ENCODE assay signal across 8 cellular contexts in genomic region chr18:48409591-48410094, GRCh38. TPM values are rescaled to one million over a fixed set of nuclear protein-coding genes. Genes with fewer than 3 reads are reported as not detected.
DNase-seq lines count a peak whose midpoint lies in the region; ATAC-seq, FAIRE-seq and TF ChIP-seq lines count a peak whose summit lies in the region.

No MANE protein-coding gene starts in this region.

- POLR2A ChIA-PET in HepG2 (lab: Yijun Ruan, JAX), result no interaction called here

- no peak for TF ChIP-seq RAD21 in HepG2 (CRISPR knock-in tag; IDR thresholded peaks at IDR 0.05)

- H3K9ac ChIP-seq in NT2/D1 (ENCODE audit: insufficient read length, low read depth) (peak overlapping the region; percentile 74), HepG2 (ENCODE audit: insufficient read depth, low read depth, low read length) (no peak overlapping the region)

- ATAC-seq in GM21619 (IDR thresholded peaks at IDR 0.05; ENCODE audit: unreplicated experiment) (peak; percentile 18), HepG2 (peak; percentile 18), GM18505 (IDR thresholded peaks at IDR 0.05; ENCODE audit: unreplicated experiment) (no peak)
- ATAC-seq in stimulated activated naive CD8-positive, alpha-beta T cell treated with anti-CD3 and anti-CD28 coated beads, Interleukin-15, Interleukin-2, amounts not matched to agents 100 U/mL and 50 U/mL, for 24 hours, result peak; percentile 1

- BruUV-seq in HepG2 (replicated peaks; lab: Mats Ljungman, UMichigan), result no TSS peak

- H2AFZ ChIP-seq in HepG2 (ENCODE audit: low read length), result no peak overlapping the region

- no peak for FAIRE-seq in HepG2 (lab: Jason Lieb, UNC)

- in situ Hi-C loops in HepG2 (cut with HindIII; ENCODE audit: extremely low pct_ligation_motif_present, low pct_unique_long_range_greater_than_20kb), result no loop called here

- TF ChIP-seq EP300 in HepG2 (IDR thresholded peaks at IDR 0.05; ENCODE audit: low read depth in 2 of 2, low read length in 2 of 2) (no peak), HepG2 (CRISPR knock-in tag; IDR thresholded peaks at IDR 0.05; ENCODE audit: borderline replicate concordance) (no peak)

- no peaks in the 10 kb centered on the region for H3K79me2 ChIP-seq in HepG2 (ENCODE audit: insufficient read depth, low read length)

- H3K9me3 ChIP-seq in NT2/D1 (ENCODE audit: insufficient read depth, low read length) (no peaks in the 10 kb centered on the region), HepG2 (ENCODE audit: low read length) (no peaks in the 10 kb centered on the region)

- intact Hi-C loops in HepG2 (cut with micrococcal nuclease; ENCODE audit: unreplicated experiment) (loop anchor here (2.0 kb wide), 1 partner anchor 55 kb away; no protein-coding TSS in a partner anchor), posterior vena cava (cut with DNase I) (loop anchor here in 1 of 2 donors (2.0 kb wide), 1 partner anchor 59 kb away; no protein-coding TSS in a partner anchor)

- H3K27me3 ChIP-seq in NT2/D1 (ENCODE audit: insufficient read depth, insufficient read length) (peaks cover 52% of the 10 kb centered on the region), HepG2 (ENCODE audit: control insufficient read depth in 1 of 2, insufficient read depth in 2 of 2, low read length in 2 of 2) (peaks cover 16 to 60% of the 10 kb centered on the region in 2 experiments)

- H3K27ac ChIP-seq in HepG2 (ENCODE audit: extremely low read length, insufficient read depth, low read length), result no peak overlapping the region

- no peaks in the 10 kb centered on the region; the same call in 1 of the 2 replicates for H4K20me1 ChIP-seq in HepG2 (ENCODE audit: insufficient read depth, low read length)

- no peaks in the 10 kb centered on the region for H3K36me3 ChIP-seq in NT2/D1 (ENCODE audit: insufficient read depth, insufficient read length, low read length)
- H3K36me3 ChIP-seq in HepG2 (replicated peaks in 1 of 2; ENCODE audit: control insufficient read depth in 1 of 2, insufficient read depth in 2 of 2, low read length in 2 of 2), result no peaks in the 10 kb centered on the region

- CTCF ChIA-PET in HepG2 (lab: Yijun Ruan, JAX; ENCODE audit: low intra/inter-chr PET ratio, low total read pairs), result no interaction called here

- peak in 8 of 14 donors; percentile 25 to 69 (median 52) for DNase-seq in C1 segment of cervical spinal cord (lab: John Stamatoyannopoulos, UW)
- no peak for DNase-seq in NT2/D1 (ENCODE audit: low read depth, low spot score)
- peak in 1 of 2 donors; percentile 8 for DNase-seq in cardiac fibroblast (ENCODE audit: low read depth in 2 of 2)
- DNase-seq in HepG2 (ENCODE audit: low spot score), result no peak
- peak; percentile 16 for DNase-seq in stimulated activated naive CD8-positive, alpha-beta T cell treated with anti-CD3 and anti-CD28 coated beads, Interleukin-15, Interleukin-2, amounts not matched to agents 100 U/mL and 50 U/mL, for 24 hours
- DNase-seq in posterior vena cava (ENCODE audit: low spot score), result no peak

- TF ChIP-seq POLR2A in HepG2 (IDR thresholded peaks at IDR 0.05; ENCODE audit: insufficient read depth in 1 of 2, low read depth in 2 of 2, low read length in 2 of 2) (no peak), GM18505 (IDR thresholded peaks at IDR 0.05; ENCODE audit: borderline replicate concordance, extremely low read depth, insufficient read depth, insufficient read length) (no peak)

- 0% methylated on average over 29 of the region's 55 CpGs for WGBS in HepG2 (ENCODE audit: low lambda C conversion rate)

- H3K4me2 ChIP-seq in HepG2 (ENCODE audit: low read depth, low read length), result peak overlapping the region; percentile 74

- H3K4me1 ChIP-seq in NT2/D1 (ENCODE audit: insufficient read depth, insufficient read length) (peaks cover 9% of the 10 kb centered on the region), HepG2 (ENCODE audit: insufficient read depth, low read length) (peaks cover 6% of the 10 kb centered on the region; the same call in 1 of the 2 replicates)

- TF ChIP-seq CTCF in cardiac fibroblast (IDR thresholded peaks at IDR 0.05; ENCODE audit: low read depth, low read length) (no peak), HepG2 (CRISPR knock-in tag; IDR thresholded peaks at IDR 0.05) (no peak)

- H3K4me3 ChIP-seq in NT2/D1 (ENCODE audit: insufficient read length, low read depth), result peak overlapping the region; percentile 57
- peak overlapping the region; percentile 69 to 70 for H3K4me3 ChIP-seq in cardiac fibroblast (replicated peaks in 1 of 2; ENCODE audit: low read depth in 2 of 2, low read length in 2 of 2)
- peak overlapping the region; percentile 54 to 74 (median 66) for H3K4me3 ChIP-seq in HepG2 (replicated peaks in 1 of 3; ENCODE audit: insufficient read depth in 1 of 3, low read depth in 2 of 3, low read length in 3 of 3)

TF ChIP-seq in HepG2, 621 proteins besides CTCF, POLR2A, EP300 and RAD21:
- TF ChIP-seq ZNF629 (CRISPR knock-in tag; conservative IDR thresholded peaks at IDR 0.05), result no peak
- TF ChIP-seq JUND (CRISPR knock-in tag; IDR thresholded peaks at IDR 0.05), result no peak
- no peak for TF ChIP-seq ZNF746 (CRISPR knock-in tag; IDR thresholded peaks at IDR 0.05)
- TF ChIP-seq ONECUT2 (CRISPR knock-in tag; IDR thresholded peaks at IDR 0.05), result no peak
- no peak for TF ChIP-seq ZNF430 (CRISPR knock-in tag; IDR thresholded peaks at IDR 0.05)
- no peak for TF ChIP-seq ZBTB1 (CRISPR knock-in tag; IDR thresholded peaks at IDR 0.05; ENCODE audit: borderline replicate concordance)
- no peak for TF ChIP-seq ZNF788 (CRISPR knock-in tag; IDR thresholded peaks at IDR 0.05; ENCODE audit: borderline replicate concordance)
- 0 out of 2 replicates have a peak, but pooled peaks have one; percentile 16 for TF ChIP-seq ARNT2 (CRISPR knock-in tag; IDR thresholded peaks at IDR 0.05; ENCODE audit: low read depth)
- 0 out of 2 replicates have a peak, but pooled peaks have one; percentile 2 for TF ChIP-seq MAX (IDR thresholded peaks at IDR 0.05)
- TF ChIP-seq ZFP91 (CRISPR knock-in tag; IDR thresholded peaks at IDR 0.05; ENCODE audit: borderline replicate concordance), result peak; percentile 97

RNA-seq across cellular contexts. Expression of gene ZBTB7C, which starts 0.5 kb away (rescaled TPM):
- total RNA-seq in HepG2 (2016; rRNA removed; fragmentation: Illumina TruSeq; extraction: Trizol), result 0.04 TPM in 1 of 2 replicates, not detected in the other
- 0.10 TPM in 1 of 2 replicates, not detected in the other for total RNA-seq in HepG2 (2016; cell fraction: cytosol; rRNA removed; fragmentation: Illumina TruSeq; extraction: Trizol; ENCODE audit: low read depth)
- total RNA-seq in HepG2 (2016; cell fraction: insoluble cytoplasmic fraction; rRNA removed; fragmentation: Illumina TruSeq; extraction: Trizol), result 0.02 TPM in 1 of 2 replicates, not detected in the other
- total RNA-seq in HepG2 (2016; cell fraction: membrane; rRNA removed; fragmentation: Illumina TruSeq; extraction: Trizol), result 0.07 TPM in 1 of 2 replicates, not detected in the other
- 0.06 TPM in 1 of 2 replicates, not detected in the other for total RNA-seq in HepG2 (2016; cell fraction: nucleus; rRNA removed; fragmentation: Illumina TruSeq; extraction: Trizol)
- 0.01 TPM in 1 of 2 replicates, not detected in the other for polyA plus RNA-seq in HepG2 (2011; rRNA removed)
- polyA plus RNA-seq in HepG2 (2011; cell fraction: cytosol; rRNA removed), result 0.01 TPM in 1 of 2 replicates, not detected in the other
- polyA plus RNA-seq in HepG2 (2011; cell fraction: nucleus; rRNA removed), result not detected in 2 replicates
- polyA plus RNA-seq in HepG2 (2012), result 0.03 and 0.09 TPM in 2 replicates
- polyA plus RNA-seq in HepG2 (2016; cell fraction: cytosol; fragmentation: Illumina TruSeq; extraction: Trizol; ENCODE audit: low read depth), result not detected in 2 replicates
- not detected in 2 replicates for polyA plus RNA-seq in HepG2 (2016; cell fraction: insoluble cytoplasmic fraction; fragmentation: Illumina TruSeq; extraction: Trizol; ENCODE audit: low read depth)
- not detected in 2 replicates for polyA plus RNA-seq in HepG2 (2016; cell fraction: membrane; fragmentation: Illumina TruSeq; extraction: Trizol; ENCODE audit: low read depth)
- not detected in 2 replicates for polyA plus RNA-seq in HepG2 (2016; cell fraction: nucleus; fragmentation: Illumina TruSeq; extraction: Trizol; ENCODE audit: insufficient read depth, low read depth)
- polyA minus RNA-seq in HepG2 (2011; rRNA and poly(A)+ RNA removed; ENCODE audit: low replicate concordance), result 0.12 and 4.7 TPM in 2 replicates
- not detected in 2 replicates for polyA minus RNA-seq in HepG2 (2011; cell fraction: cytosol; rRNA and poly(A)+ RNA removed)
- polyA minus RNA-seq in HepG2 (2011; cell fraction: nucleus; rRNA and poly(A)+ RNA removed), result 0.13 TPM in 1 of 2 replicates, not detected in the other
- 10 to 100 TPM; 11.0 to 14.8 TPM for total RNA-seq in posterior vena cava

Comparison
In these comparisons a context has a peak if more than half of its experiments do, and no peak if none do; other contexts are left out.
1. DNase-seq: peak in C1 segment of cervical spinal cord (8 of 14) and stimulated activated naive CD8-positive, alpha-beta T cell treated with anti-CD3 and anti-CD28 coated beads, Interleukin-15, Interleukin-2, amounts not matched to agents 100 U/mL and 50 U/mL, for 24 hours (single experiment); none in NT2/D1 (single experiment), HepG2 (single experiment) and posterior vena cava (single experiment).
2. RNA of gene ZBTB7C, which starts 0.5 kb away (total RNA-seq): 11.0 to 14.8 TPM in posterior vena cava; 0.02 to 0.10 TPM in HepG2; every median in the first group is over 10 times any median in the second.
3. Peak in every context shown above with its lines, with median percentiles within 50 percentile points of each other: H3K4me3 ChIP-seq.